ENCODE assay signal across 19 cellular contexts in genomic region chr17:6145946-6146345, GRCh38.
DNase-seq lines count a peak whose midpoint lies in the region; ATAC-seq, FAIRE-seq and TF ChIP-seq lines count a peak whose summit lies in the region.
"Had no signal": no experiment of that assay in that cellular context is flagged by ENCODE, and none has a peak within 500 bp of the region (broad histone marks: within the 10 kb centered on the region; RNA-seq: fewer than 3 reads in every experiment).

No MANE protein-coding gene starts in this region.

- no peaks in the 10 kb centered on the region for H4K20me1 ChIP-seq in HepG2 (ENCODE audit: insufficient read depth, low read length)

- no peak overlapping the region for H3K9ac ChIP-seq in HepG2 (ENCODE audit: insufficient read depth, low read depth, low read length)

- no peak for DNase-seq in HepG2 (ENCODE audit: low spot score)
- no peak for DNase-seq in right lobe of liver
- DNase-seq in HT-29 (ENCODE audit: low spot score): peak; percentile 14
- DNase-seq in RKO (ENCODE audit: low spot score): peak; percentile 2
- DNase-seq in tibial nerve (ENCODE audit: low spot score in 2 of 2): no peak
- no peak for DNase-seq in DMS153 treated with DMSO at 0.1 percent for 48 hours (lab: John Stamatoyannopoulos, UW; ENCODE audit: unreplicated experiment)
- DNase-seq: CD8-positive, alpha-beta T cell; COR-L47; DMS79; EL; GOT3; HFFc6; KG1 had no signal

- H3K27ac ChIP-seq in HepG2 (ENCODE audit: extremely low read length, insufficient read depth, low read length) (no peak overlapping the region), right lobe of liver (no peak overlapping the region), tibial nerve (no peak overlapping the region)
- H3K27ac ChIP-seq: A549 had no signal

- CTCF ChIA-PET in HepG2 (lab: Yijun Ruan, JAX; ENCODE audit: low intra/inter-chr PET ratio, low total read pairs): no interaction called here

- ATAC-seq in HepG2: no peak
- ATAC-seq in right lobe of liver: no peak
- ATAC-seq in HG03378 (IDR thresholded peaks at IDR 0.05; ENCODE audit: unreplicated experiment): no peak
- ATAC-seq: A549; CD8-positive, alpha-beta T cell had no signal

- intact Hi-C loops in HepG2 (cut with micrococcal nuclease; ENCODE audit: unreplicated experiment): no loop called here
- intact Hi-C loops in right lobe of liver (cut with DNase I): no loop called here

- in situ Hi-C loops in HepG2 (cut with HindIII; ENCODE audit: extremely low pct_ligation_motif_present, low pct_unique_long_range_greater_than_20kb): no loop called here

- POLR2A ChIA-PET in HepG2 (lab: Yijun Ruan, JAX): no interaction called here

- H2AFZ ChIP-seq in HepG2 (ENCODE audit: low read length): no peak overlapping the region

- H3K9me3 ChIP-seq in HepG2 (ENCODE audit: low read length) (no peaks in the 10 kb centered on the region), right lobe of liver (no peaks in the 10 kb centered on the region), tibial nerve (peaks cover 0 to 24% (median 0%) of the 10 kb centered on the region in 4 donors)
- H3K9me3 ChIP-seq: HAP-1 had no signal

- BruUV-seq in HepG2 (replicated peaks; lab: Mats Ljungman, UMichigan): no TSS peak

- no peak for TF ChIP-seq EP300 in HepG2 (IDR thresholded peaks at IDR 0.05; ENCODE audit: low read depth in 2 of 2, low read length in 2 of 2)
- no peak for TF ChIP-seq EP300 in HepG2 (CRISPR knock-in tag; IDR thresholded peaks at IDR 0.05; ENCODE audit: borderline replicate concordance)
- no peak for TF ChIP-seq EP300 in tibial nerve (IDR thresholded peaks at IDR 0.05)

- TF ChIP-seq RAD21 in HepG2 (CRISPR knock-in tag; IDR thresholded peaks at IDR 0.05): no peak

- no peaks in the 10 kb centered on the region for H3K4me1 ChIP-seq in HepG2 (ENCODE audit: insufficient read depth, low read length)
- H3K4me1 ChIP-seq in right lobe of liver: no peaks in the 10 kb centered on the region
- H3K4me1 ChIP-seq in tibial nerve: no peaks in the 10 kb centered on the region
- H3K4me1 ChIP-seq: A549, HAP-1 had no signal

- no peak overlapping the region for H3K4me3 ChIP-seq in HepG2 (replicated peaks in 1 of 3; ENCODE audit: insufficient read depth in 1 of 3, low read depth in 2 of 3, low read length in 3 of 3)
- H3K4me3 ChIP-seq in right lobe of liver: no peak overlapping the region
- no peak overlapping the region for H3K4me3 ChIP-seq in tibial nerve
- H3K4me3 ChIP-seq: A549, HAP-1 had no signal

- no peak for FAIRE-seq in HepG2 (lab: Jason Lieb, UNC)
- FAIRE-seq: A549, D721Med, G401.6, GM12891 had no signal

- 0% methylated on average over 1 of the region's 4 CpGs for WGBS in HepG2 (ENCODE audit: low lambda C conversion rate)
- 58% methylated on average over 3 of the region's 4 CpGs for WGBS in right lobe of liver (ENCODE audit: insufficient coverage, low coverage, low lambda C conversion rate, missing lambda C conversion rate)
- WGBS in tibial nerve, 2 donors: 85 to 95% methylated on average over 4 of the region's 4 CpGs

- H3K27me3 ChIP-seq in HepG2 (ENCODE audit: control insufficient read depth in 1 of 2, insufficient read depth in 2 of 2, low read length in 2 of 2) (no peaks in the 10 kb centered on the region; a peak in 1 of 5 replicates), right lobe of liver (peaks cover 0 to 2% of the 10 kb centered on the region in 2 donors), tibial nerve (no peaks in the 10 kb centered on the region)

- no peak overlapping the region for H3K4me2 ChIP-seq in HepG2 (ENCODE audit: low read depth, low read length)
- H3K4me2 ChIP-seq: A549 had no signal

- TF ChIP-seq POLR2A in HepG2 (IDR thresholded peaks at IDR 0.05; ENCODE audit: insufficient read depth in 1 of 2, low read depth in 2 of 2, low read length in 2 of 2) (no peak), right lobe of liver (IDR thresholded peaks at IDR 0.05) (no peak), tibial nerve (IDR thresholded peaks at IDR 0.05) (no peak)

- H3K36me3 ChIP-seq in HepG2 (replicated peaks in 1 of 2; ENCODE audit: control insufficient read depth in 1 of 2, insufficient read depth in 2 of 2, low read length in 2 of 2) (no peaks in the 10 kb centered on the region), right lobe of liver (no peaks in the 10 kb centered on the region), tibial nerve (no peaks in the 10 kb centered on the region)
- H3K36me3 ChIP-seq: HAP-1 had no signal

- H3K79me2 ChIP-seq in HepG2 (ENCODE audit: insufficient read depth, low read length): no peaks in the 10 kb centered on the region

- TF ChIP-seq CTCF in HepG2 (CRISPR knock-in tag; IDR thresholded peaks at IDR 0.05) (no peak), right lobe of liver (IDR thresholded peaks at IDR 0.05) (no peak), tibial nerve (IDR thresholded peaks at IDR 0.05) (no peak)

TF ChIP-seq in HepG2, 621 proteins besides CTCF, POLR2A, EP300 and RAD21:
- TF ChIP-seq ZNF761 (CRISPR knock-in tag; conservative IDR thresholded peaks at IDR 0.05) (no peak), MNT (IDR thresholded peaks at IDR 0.05) (peak; percentile 65), CBX5 (CRISPR knock-in tag; IDR thresholded peaks at IDR 0.05; ENCODE audit: borderline replicate concordance) (no peak), HOXA3 (CRISPR knock-in tag; IDR thresholded peaks at IDR 0.05) (no peak), EHMT2 (IDR thresholded peaks at IDR 0.05; ENCODE audit: borderline replicate concordance, low read depth, low read length) (no peak), GABPB1 (CRISPR knock-in tag; IDR thresholded peaks at IDR 0.05) (no peak), SALL2 (CRISPR knock-in tag; IDR thresholded peaks at IDR 0.05) (no peak), ZNF768 (CRISPR knock-in tag; IDR thresholded peaks at IDR 0.05) (peak; percentile 38; the same call in 1 of the 2 replicates), ZNF138 (CRISPR knock-in tag; IDR thresholded peaks at IDR 0.05; ENCODE audit: low read depth) (no peak), ZNF883 (CRISPR knock-in tag; IDR thresholded peaks at IDR 0.05; ENCODE audit: not compliant biosample characterization) (no peak)

Comparison
In these comparisons a context has a peak if more than half of its experiments do, and no peak if none do; other contexts are left out.
1. DNase-seq: peak in HT-29 (single experiment) and RKO (single experiment); none in HepG2 (single experiment), right lobe of liver (0 of 3), tibial nerve (0 of 2) and DMS153 treated with DMSO at 0.1 percent for 48 hours (single experiment).